11 cellular contexts compared by ENCODE assay signal in the genomic region with DNA sequence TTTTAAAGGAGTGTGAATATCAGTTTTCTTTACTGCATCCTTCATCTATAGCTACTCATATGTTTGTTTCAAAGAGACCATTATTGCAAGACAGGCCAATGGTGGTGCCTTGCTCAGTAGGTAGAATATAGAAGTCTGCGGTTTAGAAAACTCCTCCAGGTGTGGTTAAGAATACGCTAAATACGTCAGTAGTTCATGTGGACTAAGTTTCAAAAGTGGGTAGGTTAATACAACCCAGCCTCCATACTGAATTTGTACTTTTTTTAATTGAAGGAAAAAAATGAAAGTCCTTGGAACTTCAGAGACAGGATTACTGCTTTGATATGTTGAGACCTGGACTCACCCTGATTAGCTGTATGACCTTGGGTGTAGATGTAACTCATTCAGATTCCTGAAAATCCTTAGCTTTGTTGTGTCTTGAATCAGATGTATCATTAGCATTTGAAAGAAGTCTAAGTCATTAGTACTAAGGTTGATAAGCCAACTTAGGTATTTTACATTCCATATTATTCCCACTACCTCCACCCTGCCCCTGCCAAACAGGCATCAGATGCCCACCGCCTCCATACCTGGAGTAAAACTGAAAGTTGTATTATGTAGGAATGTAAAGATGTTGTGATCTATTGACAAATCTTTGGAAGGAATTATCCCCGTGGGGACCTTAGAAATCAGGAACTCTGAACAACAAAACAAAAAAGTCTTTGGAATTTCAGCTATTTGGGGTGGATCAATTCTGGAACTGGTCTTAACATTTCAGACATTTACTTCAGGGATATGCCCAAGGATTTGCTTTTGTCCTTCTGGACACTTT. TPM values are rescaled to one million over a fixed set of nuclear protein-coding genes. Genes with fewer than 3 reads are reported as not detected.
DNase-seq lines count a peak whose midpoint lies in the region; ATAC-seq and TF ChIP-seq lines count a peak whose summit lies in the region.
"Had no signal": no experiment of that assay in that cellular context is flagged by ENCODE, and none has a peak within 500 bp of the region (broad histone marks: within the 10 kb centered on the region; RNA-seq: fewer than 3 reads in every experiment).

No MANE protein-coding gene starts in this region.

- no peaks in the 10 kb centered on the region for H3K36me3 ChIP-seq in right lobe of liver
- H3K36me3 ChIP-seq in upper lobe of left lung: no peaks in the 10 kb centered on the region
- H3K36me3 ChIP-seq: prostate gland had no signal

- H3K4me3 Mint-ChIP-seq in IgD-negative memory B cell (peak overlapping the region in 3 of 4 donors; percentile 82 to 93 (median 89)), neural crest cell (peak overlapping the region; percentile 50)

- TF ChIP-seq CTCF in neural crest cell (conservative IDR thresholded peaks at IDR 0.05) (no peak), right lobe of liver (IDR thresholded peaks at IDR 0.05) (no peak), upper lobe of left lung (IDR thresholded peaks at IDR 0.05) (no peak)

- 70% methylated on average over 5 of the region's 5 CpGs for WGBS in right lobe of liver (ENCODE audit: insufficient coverage, low coverage, low lambda C conversion rate, missing lambda C conversion rate)
- WGBS in upper lobe of left lung, 2 donors: 82 to 86% methylated on average over 5 of the region's 5 CpGs

- no peaks in the 10 kb centered on the region for H3K4me1 ChIP-seq in right lobe of liver
- H3K4me1 ChIP-seq in upper lobe of left lung: peaks cover 3 to 7% (median 5%) of the 10 kb centered on the region in 4 donors
- H3K4me1 ChIP-seq: prostate gland had no signal

- H3K27ac Mint-ChIP-seq in IgD-negative memory B cell: peak overlapping the region; percentile 0 to 96 (median 78)
- no peak overlapping the region for H3K27ac Mint-ChIP-seq in neural crest cell (ENCODE audit: unreplicated experiment)

- H3K4me1 Mint-ChIP-seq in IgD-negative memory B cell (peaks cover 72 to 78% (median 73%) of the 10 kb centered on the region in 3 donors), neural crest cell (peaks cover 59% of the 10 kb centered on the region)

- H3K4me3 ChIP-seq in right lobe of liver (no peak overlapping the region), upper lobe of left lung (no peak overlapping the region)
- H3K4me3 ChIP-seq: prostate gland had no signal

- ATAC-seq in GM18867 (IDR thresholded peaks at IDR 0.05; ENCODE audit: unreplicated experiment) (peak; percentile 31), HG02623 (IDR thresholded peaks at IDR 0.05; ENCODE audit: unreplicated experiment) (peak; percentile 39), right lobe of liver (no peak), upper lobe of left lung (ENCODE audit: low FRiP score in 2 of 2) (no peak)

- H3K9me3 ChIP-seq in right lobe of liver (no peaks in the 10 kb centered on the region), upper lobe of left lung (no peaks in the 10 kb centered on the region)
- H3K9me3 ChIP-seq: prostate gland had no signal

- TF ChIP-seq EP300 in upper lobe of left lung (IDR thresholded peaks at IDR 0.05): no peak

- H3K9me3 Mint-ChIP-seq in IgD-negative memory B cell: no peaks in the 10 kb centered on the region
- no peaks in the 10 kb centered on the region for H3K9me3 Mint-ChIP-seq in neural crest cell

- H3K27ac ChIP-seq in right lobe of liver: no peak overlapping the region
- H3K27ac ChIP-seq in upper lobe of left lung: no peak overlapping the region
- H3K27ac ChIP-seq: prostate gland had no signal

- H3K27me3 Mint-ChIP-seq in IgD-negative memory B cell (peaks cover 2% of the 10 kb centered on the region), neural crest cell (ENCODE audit: low read depth) (peaks cover 7% of the 10 kb centered on the region)

- intact Hi-C loops in right lobe of liver (cut with DNase I): loop anchor here in 1 of 2 donors (10.0 kb wide), 1 partner anchor 1071 kb away; no protein-coding TSS in a partner anchor

- TF ChIP-seq POLR2A in right lobe of liver (IDR thresholded peaks at IDR 0.05) (no peak), upper lobe of left lung (IDR thresholded peaks at IDR 0.05) (no peak)

- peaks cover 2% of the 10 kb centered on the region for H3K36me3 Mint-ChIP-seq in IgD-negative memory B cell
- peaks cover 3% of the 10 kb centered on the region for H3K36me3 Mint-ChIP-seq in neural crest cell (ENCODE audit: low read depth)

- DNase-seq in neural crest cell (ENCODE audit: low read depth, low spot score) (no peak), right lobe of liver (no peak), upper lobe of left lung (no peak), A172 (ENCODE audit: low spot score) (no peak), superior temporal gyrus (ENCODE audit: extremely low spot score) (no peak)
- DNase-seq: NCI-H2029 treated with DMSO at 0.1 percent for 48 hours, SW 1271 had no signal

- no peaks in the 10 kb centered on the region for H3K27me3 ChIP-seq in right lobe of liver
- H3K27me3 ChIP-seq in upper lobe of left lung: no peaks in the 10 kb centered on the region

RNA-seq across cellular contexts. Expression of gene BASP1, which starts 6.1 kb away (rescaled TPM):
- polyA plus RNA-seq in IgD-negative memory B cell: 149 TPM
- total RNA-seq in neural crest cell (99.5 and 100 TPM in 2 replicates), right lobe of liver (10 to 100 TPM in 1 of 6 experiments, 1 to 10 TPM in 5; 2.6 to 11.2 (median 4.7) TPM), upper lobe of left lung (10 to 100 TPM; 19.8 to 78.7 (median 32.9) TPM)
- total RNA-seq in A172 (2014; rRNA removed; shearing (Covaris generic)): 49.2 and 72.9 TPM in 2 replicates

Comparison
In these comparisons a context has a peak if more than half of its experiments do, and no peak if none do; other contexts are left out.
1. ATAC-seq: peak in GM18867 (single experiment) and HG02623 (single experiment); none in right lobe of liver (0 of 4) and upper lobe of left lung (0 of 2).